25 cellular contexts compared by ENCODE assay signal in the genomic region with DNA sequence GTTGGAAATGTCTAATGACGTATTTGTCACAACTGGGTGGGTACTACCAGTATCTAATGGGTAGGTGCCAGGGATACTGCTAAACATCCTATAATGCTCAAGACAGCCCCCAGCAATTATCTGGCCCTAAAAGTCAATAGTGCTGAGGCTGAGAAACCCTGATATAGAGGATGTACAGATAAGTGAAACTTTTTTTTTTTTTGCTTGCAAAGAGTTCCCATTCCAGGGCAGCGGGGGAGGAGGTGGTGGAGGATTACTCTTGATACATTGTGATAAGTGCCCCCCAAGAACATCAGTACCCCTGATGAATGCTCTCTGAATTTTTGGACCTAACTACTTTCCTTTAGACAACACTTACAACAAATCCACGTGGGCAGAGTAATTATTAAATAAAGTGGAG.
"Had no signal": no experiment of that assay in that cellular context is flagged by ENCODE, and none has a peak within 500 bp of the region (broad histone marks: within the 10 kb centered on the region; RNA-seq: fewer than 3 reads in every experiment).

No MANE protein-coding gene starts in this region.

- DNase-seq: naive thymus-derived CD4-positive, alpha-beta T cell; natural killer cell; occipital lobe; ovary; posterior cingulate gyrus; psoas muscle; right cardiac atrium; right lobe of liver; sigmoid colon; spleen; stimulated activated CD4-positive, alpha-beta T cell treated with anti-CD3 and anti-CD28 coated beads, Interleukin-12 subunit alpha, Interleukin-12 subunit beta, amount 100 ng/mL, for 4 hours; stimulated activated CD4-positive, alpha-beta T cell treated with anti-CD3 and anti-CD28 coated beads, Interleukin-1b, Interleukin-23, amount 100 ng/mL, for 48 hours; stimulated activated CD4-positive, alpha-beta T cell treated with anti-CD3 and anti-CD28 coated beads, Interleukin-4, amount 100 ng/mL, for 1 hour; stimulated activated naive CD4-positive, alpha-beta T cell; stimulated activated naive CD8-positive, alpha-beta T cell treated with anti-CD3 and anti-CD28 coated beads, Interleukin-15, amount 100 ng/mL, for 72 hours; stimulated activated naive CD8-positive, alpha-beta T cell treated with anti-CD3 and anti-CD28 coated beads, Interleukin-15, Interleukin-2, amounts not matched to agents 100 U/mL and 50 U/mL, for 24 hours; substantia nigra; testis; tibial artery; transverse colon had no signal

- H3K4me1 Mint-ChIP-seq: naive thymus-derived CD4-positive, alpha-beta T cell; natural killer cell; nephron; neural progenitor cell; stimulated activated effector memory CD8-positive, alpha-beta T cell treated with anti-CD3 and anti-CD28 coated beads, Interleukin-12 subunit alpha, Interleukin-12 subunit beta, amount 100 ng/mL, for 72 hours; stimulated activated naive CD8-positive, alpha-beta T cell treated with anti-CD3 and anti-CD28 coated beads, Interleukin-15, amount 100 ng/mL, for 72 hours had no signal

- H3K27me3 Mint-ChIP-seq: progenitor cell of endocrine pancreas, type B pancreatic cell had no signal

- H3K27ac Mint-ChIP-seq: naive thymus-derived CD4-positive, alpha-beta T cell; natural killer cell; nephron; neural progenitor cell; progenitor cell of endocrine pancreas; stimulated activated effector memory CD8-positive, alpha-beta T cell treated with anti-CD3 and anti-CD28 coated beads, Interleukin-12 subunit alpha, Interleukin-12 subunit beta, amount 100 ng/mL, for 72 hours; stimulated activated naive CD8-positive, alpha-beta T cell treated with anti-CD3 and anti-CD28 coated beads, Interleukin-15, amount 100 ng/mL, for 72 hours; type B pancreatic cell had no signal

- ATAC-seq: naive thymus-derived CD4-positive, alpha-beta T cell; natural killer cell; psoas muscle; right cardiac atrium; right lobe of liver; stimulated activated effector memory CD8-positive, alpha-beta T cell treated with anti-CD3 and anti-CD28 coated beads, Interleukin-12 subunit alpha, Interleukin-12 subunit beta, amount 100 ng/mL, for 72 hours; stimulated activated naive CD8-positive, alpha-beta T cell treated with anti-CD3 and anti-CD28 coated beads, Interleukin-15, amount 100 ng/mL, for 72 hours; stimulated activated naive CD8-positive, alpha-beta T cell treated with anti-CD3 and anti-CD28 coated beads, Interleukin-15, Interleukin-2, amounts not matched to agents 100 U/mL and 50 U/mL, for 24 hours had no signal

- H3K4me3 Mint-ChIP-seq: naive thymus-derived CD4-positive, alpha-beta T cell; natural killer cell; nephron; neural progenitor cell; stimulated activated effector memory CD8-positive, alpha-beta T cell treated with anti-CD3 and anti-CD28 coated beads, Interleukin-12 subunit alpha, Interleukin-12 subunit beta, amount 100 ng/mL, for 72 hours; stimulated activated naive CD8-positive, alpha-beta T cell treated with anti-CD3 and anti-CD28 coated beads, Interleukin-15, amount 100 ng/mL, for 72 hours; type B pancreatic cell had no signal

- H3K36me3 Mint-ChIP-seq: natural killer cell; neural progenitor cell; stimulated activated effector memory CD8-positive, alpha-beta T cell treated with anti-CD3 and anti-CD28 coated beads, Interleukin-12 subunit alpha, Interleukin-12 subunit beta, amount 100 ng/mL, for 72 hours had no signal

- H3K9me3 Mint-ChIP-seq: type B pancreatic cell had no signal
